10 cellular contexts compared by ENCODE assay signal in genomic region chr6:158808442-158808833, GRCh38. TPM values are rescaled to one million over a fixed set of nuclear protein-coding genes. Genes with fewer than 3 reads are reported as not detected.
DNase-seq lines count a peak whose midpoint lies in the region; ATAC-seq and TF ChIP-seq lines count a peak whose summit lies in the region.
"Had no signal": no experiment of that assay in that cellular context is flagged by ENCODE, and none has a peak within 500 bp of the region (broad histone marks: within the 10 kb centered on the region; RNA-seq: fewer than 3 reads in every experiment).

No MANE protein-coding gene starts in this region.

- H3K27ac ChIP-seq in right cardiac atrium (ENCODE audit: low read length) (no peak overlapping the region), PC-9 (peak overlapping the region; percentile 92), esophagus squamous epithelium (peak overlapping the region in 3 of 4 donors; percentile 43 to 99 (median 79)), transverse colon (peak overlapping the region; percentile 60 to 77 (median 66))

- ATAC-seq in left ventricle myocardium superior (peak; percentile 13), right cardiac atrium (no peak), omental fat pad (ENCODE audit: low FRiP score) (no peak), HG03521 (IDR thresholded peaks at IDR 0.05; ENCODE audit: unreplicated experiment) (no peak)

- TF ChIP-seq POLR2A in esophagus squamous epithelium (IDR thresholded peaks at IDR 0.05) (no peak), transverse colon (IDR thresholded peaks at IDR 0.05) (no peak)

- peaks cover 96% of the 10 kb centered on the region for H4K20me1 ChIP-seq in PC-9 (ENCODE audit: insufficient read depth)

- intact Hi-C loops in left ventricle myocardium superior (cut with micrococcal nuclease) (no loop called here), right cardiac atrium (cut with DNase I) (no loop called here), PC-9 (cut with micrococcal nuclease; ENCODE audit: unreplicated experiment) (no loop called here), esophagus squamous epithelium (cut with DNase I) (no loop called here), transverse colon (cut with DNase I; ENCODE audit: low total_unique reads) (no loop called here)

- TF ChIP-seq CTCF in PC-9 (conservative IDR thresholded peaks at IDR 0.05), result 0 out of 2 replicates have a peak, but pooled peaks have one; percentile 10
- TF ChIP-seq CTCF in esophagus squamous epithelium (IDR thresholded peaks at IDR 0.05), result peak in 3 of 6 experiments; percentile 19 to 42 (median 33)
- TF ChIP-seq CTCF in transverse colon (IDR thresholded peaks at IDR 0.05), result no peak
- no peak for TF ChIP-seq CTCF in omental fat pad (IDR thresholded peaks at IDR 0.05)

- no TSS peak for BruUV-seq in PC-9 (replicated peaks; lab: Mats Ljungman, UMichigan)

- H3K9me2 ChIP-seq in PC-9 (ENCODE audit: insufficient read depth), result no peaks in the 10 kb centered on the region

- no peak for DNase-seq in left ventricle myocardium superior
- DNase-seq in right cardiac atrium, result no peak
- no peak for DNase-seq in PC-9
- no peak for DNase-seq in esophagus squamous epithelium (lab: John Stamatoyannopoulos, UW)
- DNase-seq in transverse colon, result no peak
- DNase-seq in omental fat pad (ENCODE audit: low spot score), result no peak
- no peak for DNase-seq in CD1c-positive myeloid dendritic cell (ENCODE audit: extremely low spot score)
- DNase-seq: stimulated activated CD4-positive, alpha-beta T cell treated with anti-CD3 and anti-CD28 coated beads, Interleukin-4, amount 100 ng/mL, for 4 hours; substantia nigra had no signal

- POLR2A ChIA-PET in PC-9 (lab: Charles Lee; ENCODE audit: unreplicated experiment), result no interaction called here

- H3K4me2 ChIP-seq in PC-9, result peak overlapping the region; percentile 98

- peaks cover 10% of the 10 kb centered on the region for H3K4me1 ChIP-seq in right cardiac atrium (ENCODE audit: control insufficient read depth, insufficient read depth, low read length)
- peaks cover 97% of the 10 kb centered on the region for H3K4me1 ChIP-seq in PC-9 (replicated peaks; ENCODE audit: insufficient read depth)
- H3K4me1 ChIP-seq in esophagus squamous epithelium, result peaks cover 15 to 97% (median 43%) of the 10 kb centered on the region in 3 donors
- peaks cover 34 to 90% (median 61%) of the 10 kb centered on the region in 4 donors for H3K4me1 ChIP-seq in transverse colon

- H3K9me3 ChIP-seq in right cardiac atrium (ENCODE audit: control insufficient read depth, low read length) (no peaks in the 10 kb centered on the region), PC-9 (ENCODE audit: insufficient read depth, low read depth) (no peaks in the 10 kb centered on the region), esophagus squamous epithelium (no peaks in the 10 kb centered on the region), transverse colon (no peaks in the 10 kb centered on the region)

- in situ Hi-C loops in transverse colon (cut with MboI; ENCODE audit: low pct_ligation_motif_present in 1 of 4, low pct_unique_long_range_greater_than_20kb in 1 of 4, low sequenced_read_pairs in 3 of 4), result no loop called here

- H2AFZ ChIP-seq in PC-9, result no peak overlapping the region

- H3K79me2 ChIP-seq in PC-9 (ENCODE audit: low read depth), result peaks cover 98% of the 10 kb centered on the region

- no peak overlapping the region for H3K4me3 ChIP-seq in right cardiac atrium (ENCODE audit: low read length)
- peak overlapping the region; percentile 86; the same call in 1 of the 2 replicates for H3K4me3 ChIP-seq in PC-9
- no peak overlapping the region for H3K4me3 ChIP-seq in esophagus squamous epithelium
- H3K4me3 ChIP-seq in transverse colon, result no peak overlapping the region

- WGBS in right cardiac atrium, result 72% methylated on average over 6 of the region's 6 CpGs
- WGBS in esophagus squamous epithelium, 2 donors, result 43 to 50% methylated on average over 6 of the region's 6 CpGs
- 63 to 70% methylated on average over 3 to 6 of the region's 6 CpGs for WGBS in transverse colon (ENCODE audit: low coverage in 1 of 2), 2 donors

- H3K27me3 ChIP-seq in right cardiac atrium (ENCODE audit: control insufficient read depth, insufficient read depth), result no peaks in the 10 kb centered on the region
- no peaks in the 10 kb centered on the region for H3K27me3 ChIP-seq in PC-9 (ENCODE audit: insufficient read depth, low read depth)
- H3K27me3 ChIP-seq in esophagus squamous epithelium, result no peaks in the 10 kb centered on the region
- H3K27me3 ChIP-seq in transverse colon, result no peaks in the 10 kb centered on the region

- H3K36me3 ChIP-seq in PC-9 (ENCODE audit: low read depth) (peaks cover 90% of the 10 kb centered on the region), esophagus squamous epithelium (peaks cover 0 to 59% (median 0%) of the 10 kb centered on the region in 3 donors), transverse colon (no peaks in the 10 kb centered on the region)

- H3F3A ChIP-seq in PC-9 (ENCODE audit: insufficient read depth, low read depth), result peaks cover 99% of the 10 kb centered on the region

- CTCF ChIA-PET in PC-9 (lab: Charles Lee), result no interaction called here

- TF ChIP-seq EP300 in transverse colon (IDR thresholded peaks at IDR 0.05; ENCODE audit: low read depth), result no peak

RNA-seq across cellular contexts. Expression of gene EZR, which starts 10.7 kb away (rescaled TPM):
- total RNA-seq in left ventricle myocardium superior (195 TPM), right cardiac atrium (100 to 1,000 TPM; 192 to 261 (median 244) TPM), PC-9 (2021) (231 and 240 TPM in 2 replicates), esophagus squamous epithelium (100 to 1,000 TPM; 208 to 339 (median 285) TPM), transverse colon (100 to 1,000 TPM; 149 to 430 (median 319) TPM), omental fat pad (100 to 1,000 TPM in 2 of 4 donors, 10 to 100 TPM in 2; 60.9 to 480 (median 251) TPM)
- polyA plus RNA-seq in right cardiac atrium, result 178 TPM
